In genomic region chr16:86042996-86043725, GRCh38 we compare ENCODE assay signal across 17 cellular contexts.
DNase-seq lines count a peak whose midpoint lies in the region; ATAC-seq and TF ChIP-seq lines count a peak whose summit lies in the region.
"Had no signal": no experiment of that assay in that cellular context is flagged by ENCODE, and none has a peak within 500 bp of the region (broad histone marks: within the 10 kb centered on the region; RNA-seq: fewer than 3 reads in every experiment).

No MANE protein-coding gene starts in this region.

- H3K4me2 ChIP-seq in BLaER1, result peak overlapping the region; percentile 48

- DNase-seq in RWPE2 (ENCODE audit: low spot score) (peak; percentile 29), nephron progenitor cell (no peak), right atrium auricular region (ENCODE audit: low spot score) (no peak), activated T-cell treated with anti-CD3 and anti-CD28 coated beads for 4 hours (no peak), NCI-H748 treated with DMSO at 0.1 percent for 48 hours (lab: John Stamatoyannopoulos, UW) (no peak)
- DNase-seq in stimulated activated naive B cell treated with anti-CD40 and anti-IgM and Interleukin-4, amounts not matched to agents 10 μg/mL and 1 μg/mL and 100 μg/mL, for 72 hours, result no peak
- DNase-seq: AML-193; CD4-positive, alpha-beta memory T cell; DMS153; DMS79 treated with DMSO at 0.1 percent for 48 hours; EL; HCEC 1CT; HFFc6 had no signal

- ATAC-seq in RWPE2 (ENCODE audit: low read depth), result no peak
- no peak for ATAC-seq in stimulated activated naive B cell treated with anti-CD40 and anti-IgM and Interleukin-4, amounts not matched to agents 10 μg/mL and 1 μg/mL and 100 μg/mL, for 72 hours (replicated peaks)

- H3K4me1 Mint-ChIP-seq in nephron progenitor cell, result peaks cover 80% of the 10 kb centered on the region
- H3K4me1 Mint-ChIP-seq in stimulated activated naive B cell treated with anti-CD40 and anti-IgM and Interleukin-4, amounts not matched to agents 10 μg/mL and 1 μg/mL and 100 μg/mL, for 72 hours, result peaks cover 7 to 11% of the 10 kb centered on the region in 2 donors

- no peaks in the 10 kb centered on the region for H3K36me3 ChIP-seq in BLaER1
- no peaks in the 10 kb centered on the region for H3K36me3 ChIP-seq in RWPE2 (ENCODE audit: low read depth)
- H3K36me3 ChIP-seq in right atrium auricular region, result no peaks in the 10 kb centered on the region

- no peaks in the 10 kb centered on the region for H3K9me3 ChIP-seq in BLaER1
- no peaks in the 10 kb centered on the region for H3K9me3 ChIP-seq in RWPE2 (ENCODE audit: severe bottlenecking)
- H3K9me3 ChIP-seq in right atrium auricular region, result no peaks in the 10 kb centered on the region

- peak overlapping the region; percentile 29 for H3K27ac Mint-ChIP-seq in nephron progenitor cell
- H3K27ac Mint-ChIP-seq in stimulated activated naive B cell treated with anti-CD40 and anti-IgM and Interleukin-4, amounts not matched to agents 10 μg/mL and 1 μg/mL and 100 μg/mL, for 72 hours, result peak overlapping the region; percentile 68
- H3K27ac Mint-ChIP-seq: CD4-positive, alpha-beta memory T cell; HFFc6 had no signal

- H3K9ac ChIP-seq in BLaER1, result no peak overlapping the region

- no peak overlapping the region for H3K27ac ChIP-seq in BLaER1
- H3K27ac ChIP-seq in RWPE2 (ENCODE audit: poor library complexity, severe bottlenecking), result no peak overlapping the region
- H3K27ac ChIP-seq in right atrium auricular region, result no peak overlapping the region
- H3K27ac ChIP-seq: 22Rv1, C4-2B, HL-60 had no signal

- H4K20me1 ChIP-seq in BLaER1, result no peaks in the 10 kb centered on the region

- H3K27me3 Mint-ChIP-seq in nephron progenitor cell (ENCODE audit: low read depth, poor library complexity), result peaks cover 39% of the 10 kb centered on the region
- H3K27me3 Mint-ChIP-seq in stimulated activated naive B cell treated with anti-CD40 and anti-IgM and Interleukin-4, amounts not matched to agents 10 μg/mL and 1 μg/mL and 100 μg/mL, for 72 hours, result peaks cover 61 to 76% of the 10 kb centered on the region in 2 donors

- H3K4me1 ChIP-seq in BLaER1, result peaks cover 97% of the 10 kb centered on the region
- no peaks in the 10 kb centered on the region for H3K4me1 ChIP-seq in RWPE2 (ENCODE audit: insufficient read depth, poor library complexity, severe bottlenecking)
- H3K4me1 ChIP-seq in right atrium auricular region, result no peaks in the 10 kb centered on the region

- no peaks in the 10 kb centered on the region for H3K36me3 Mint-ChIP-seq in nephron progenitor cell (ENCODE audit: low read depth)
- H3K36me3 Mint-ChIP-seq in stimulated activated naive B cell treated with anti-CD40 and anti-IgM and Interleukin-4, amounts not matched to agents 10 μg/mL and 1 μg/mL and 100 μg/mL, for 72 hours, result no peaks in the 10 kb centered on the region
- H3K36me3 Mint-ChIP-seq: CD4-positive, alpha-beta memory T cell had no signal

- no peaks in the 10 kb centered on the region for H3K9me3 Mint-ChIP-seq in nephron progenitor cell
- no peaks in the 10 kb centered on the region for H3K9me3 Mint-ChIP-seq in stimulated activated naive B cell treated with anti-CD40 and anti-IgM and Interleukin-4, amounts not matched to agents 10 μg/mL and 1 μg/mL and 100 μg/mL, for 72 hours
- H3K9me3 Mint-ChIP-seq: CD4-positive, alpha-beta memory T cell; HFFc6 had no signal

- H3K4me3 ChIP-seq in BLaER1, result no peak overlapping the region
- no peak overlapping the region for H3K4me3 ChIP-seq in RWPE2 (ENCODE audit: severe bottlenecking)
- H3K4me3 ChIP-seq in right atrium auricular region, result no peak overlapping the region

- H3K27me3 ChIP-seq in BLaER1 (no peaks in the 10 kb centered on the region), RWPE2 (ENCODE audit: insufficient read depth, poor library complexity, severe bottlenecking) (peaks cover 63% of the 10 kb centered on the region), right atrium auricular region (no peaks in the 10 kb centered on the region)

- no peak for TF ChIP-seq CTCF in RWPE2 (IDR thresholded peaks at IDR 0.05; ENCODE audit: poor library complexity, severe bottlenecking)
- no peak for TF ChIP-seq CTCF in nephron progenitor cell (IDR thresholded peaks at IDR 0.05)
- no peak for TF ChIP-seq CTCF in right atrium auricular region (IDR thresholded peaks at IDR 0.05)

- no peak overlapping the region for H3K4me3 Mint-ChIP-seq in nephron progenitor cell
- no peak overlapping the region for H3K4me3 Mint-ChIP-seq in stimulated activated naive B cell treated with anti-CD40 and anti-IgM and Interleukin-4, amounts not matched to agents 10 μg/mL and 1 μg/mL and 100 μg/mL, for 72 hours
- H3K4me3 Mint-ChIP-seq: CD4-positive, alpha-beta memory T cell; HFFc6 had no signal
